In genomic region chr5:58022055-58022454, GRCh38 we compare ENCODE assay signal across 23 cellular contexts.
A peak's percentile ranks its signal among the peaks of the same experiment; 100 is the strongest.
DNase-seq lines count a peak whose midpoint lies in the region; ATAC-seq and TF ChIP-seq lines count a peak whose summit lies in the region.
"Had no signal": no experiment of that assay in that cellular context is flagged by ENCODE, and none has a peak within 500 bp of the region (broad histone marks: within the 10 kb centered on the region; RNA-seq: fewer than 3 reads in every experiment).

No MANE protein-coding gene starts in this region.

- intact Hi-C loops in left lung (cut with DNase I), result no loop called here

- no peak overlapping the region for H3K56ac ChIP-seq in mesendoderm (ENCODE audit: low read length)

- H2AK5ac ChIP-seq in mesendoderm (ENCODE audit: low read length), result no peak overlapping the region

- no peak overlapping the region for H2BK5ac ChIP-seq in mesendoderm (ENCODE audit: low read length)

- H3K9ac ChIP-seq in mesendoderm (ENCODE audit: low read length), result no peak overlapping the region

- no peaks in the 10 kb centered on the region for H3K27me3 ChIP-seq in mesendoderm (ENCODE audit: insufficient read depth, low read length, poor library complexity)
- no peaks in the 10 kb centered on the region for H3K27me3 ChIP-seq in left lung
- no peaks in the 10 kb centered on the region for H3K27me3 ChIP-seq in WERI-Rb-1 (ENCODE audit: insufficient read depth, low read depth, severe bottlenecking)
- H3K27me3 ChIP-seq: Peyer's patch had no signal

- H3K36me3 Mint-ChIP-seq in activated naive CD4-positive, alpha-beta T cell treated with anti-CD3 and anti-CD28 coated beads, Interleukin-2, amount 10 ng/mL, durations not matched to agents 7 days and 5 days, result no peaks in the 10 kb centered on the region

- no peak overlapping the region for H3K23ac ChIP-seq in mesendoderm (ENCODE audit: low read length)

- no peaks in the 10 kb centered on the region for H3K4me1 Mint-ChIP-seq in activated naive CD4-positive, alpha-beta T cell treated with anti-CD3 and anti-CD28 coated beads, Interleukin-2, amount 10 ng/mL, durations not matched to agents 7 days and 5 days
- H3K4me1 Mint-ChIP-seq: nephron progenitor cell had no signal

- H3K4me3 Mint-ChIP-seq in activated naive CD4-positive, alpha-beta T cell treated with anti-CD3 and anti-CD28 coated beads, Interleukin-2, amount 10 ng/mL, durations not matched to agents 7 days and 5 days, result no peak overlapping the region
- H3K4me3 Mint-ChIP-seq: CD4-positive, alpha-beta T cell; HFFc6; nephron progenitor cell had no signal

- H3K4me2 ChIP-seq in mesendoderm (ENCODE audit: low read length), result no peak overlapping the region
- H3K4me2 ChIP-seq: A549 had no signal

- WGBS in mesendoderm (ENCODE audit: extremely low coverage, insufficient coverage, low lambda C conversion rate), result no CpG with 5 or more reads among the region's 2 CpGs

- CTCF ChIA-PET in activated naive CD4-positive, alpha-beta T cell treated with anti-CD3 and anti-CD28 coated beads, Interleukin-2, amount 10 ng/mL, durations not matched to agents 7 days and 5 days (lab: Charles Lee), result no interaction called here

- H2BK15ac ChIP-seq in mesendoderm (replicated peaks; ENCODE audit: low read depth), result peak overlapping the region; percentile 96

- H3K9me3 Mint-ChIP-seq in activated naive CD4-positive, alpha-beta T cell treated with anti-CD3 and anti-CD28 coated beads, Interleukin-2, amount 10 ng/mL, durations not matched to agents 7 days and 5 days, result no peaks in the 10 kb centered on the region
- H3K9me3 Mint-ChIP-seq: CD4-positive, alpha-beta T cell; HFFc6; nephron progenitor cell had no signal

- H3K9me3 ChIP-seq in left lung (no peaks in the 10 kb centered on the region), WERI-Rb-1 (ENCODE audit: severe bottlenecking) (no peaks in the 10 kb centered on the region)
- H3K9me3 ChIP-seq: A549, Peyer's patch had no signal

- H3K27ac Mint-ChIP-seq in activated naive CD4-positive, alpha-beta T cell treated with anti-CD3 and anti-CD28 coated beads, Interleukin-2, amount 10 ng/mL, durations not matched to agents 7 days and 5 days, result no peak overlapping the region
- H3K27ac Mint-ChIP-seq: CD4-positive, alpha-beta T cell; HFFc6; nephron progenitor cell; progenitor cell of endocrine pancreas had no signal

- no peak overlapping the region for H2BK120ac ChIP-seq in mesendoderm (ENCODE audit: low read depth, low read length)

- H3K18ac ChIP-seq in mesendoderm (ENCODE audit: low read length), result no peak overlapping the region

- H3K4ac ChIP-seq in mesendoderm (ENCODE audit: low read depth, low read length), result no peak overlapping the region

- peaks cover 4% of the 10 kb centered on the region for H3K27me3 Mint-ChIP-seq in activated naive CD4-positive, alpha-beta T cell treated with anti-CD3 and anti-CD28 coated beads, Interleukin-2, amount 10 ng/mL, durations not matched to agents 7 days and 5 days
- H3K27me3 Mint-ChIP-seq: CD4-positive, alpha-beta T cell; progenitor cell of endocrine pancreas had no signal

- peak; percentile 30 for DNase-seq in AG08395 (ENCODE audit: low spot score)
- DNase-seq in RPMI7951 (ENCODE audit: low read depth), result peak; percentile 2
- DNase-seq in fibroblast of villous mesenchyme (ENCODE audit: low read depth), result peak; percentile 42
- no peak for DNase-seq in mesendoderm
- no peak for DNase-seq in activated naive CD4-positive, alpha-beta T cell treated with anti-CD3 and anti-CD28 coated beads, Interleukin-2, amount 10 ng/mL, durations not matched to agents 7 days and 5 days
- no peak for DNase-seq in left lung
- no peak for DNase-seq in NCI-H2171 (lab: John Stamatoyannopoulos, UW)
- no peak for DNase-seq in WERI-Rb-1
- DNase-seq: activated CD4-positive, alpha-beta T cell treated with anti-CD3 and anti-CD28 coated beads for 4 hours; activated CD8-positive, alpha-beta memory T cell treated with anti-CD3 and anti-CD28 coated beads, Interleukin-2, amount 50 U/mL, for 4 hours; activated effector memory CD4-positive, alpha-beta T cell treated with anti-CD3 and anti-CD28 coated beads, Interleukin-2, amount 50 U/mL, for 16 hours; anterior cingulate cortex; CD4-positive, alpha-beta T cell; HFFc6; Karpas-422; NCI-H1105; NCI-H2171 treated with DMSO at 0.1 percent for 48 hours; NCI-H774; nephron progenitor cell; Peyer's patch; stimulated activated CD4-positive, alpha-beta T cell treated with anti-CD3 and anti-CD28 coated beads, Interleukin-12 subunit alpha, Interleukin-12 subunit beta, amount 100 ng/mL, for 4 hours had no signal

- H3K36me3 ChIP-seq in mesendoderm (ENCODE audit: control insufficient read depth, insufficient read depth, low read length), result no peaks in the 10 kb centered on the region
- H3K36me3 ChIP-seq in left lung, result no peaks in the 10 kb centered on the region
- H3K36me3 ChIP-seq in WERI-Rb-1, result no peaks in the 10 kb centered on the region
- H3K36me3 ChIP-seq: Peyer's patch had no signal

- H3K79me1 ChIP-seq in mesendoderm (ENCODE audit: low read length), result no peaks in the 10 kb centered on the region

- no peak for TF ChIP-seq CTCF in fibroblast of villous mesenchyme (IDR thresholded peaks at IDR 0.05; ENCODE audit: insufficient read depth, low read depth, low read length)
- TF ChIP-seq CTCF in left lung (IDR thresholded peaks at IDR 0.05), result no peak
- no peak for TF ChIP-seq CTCF in WERI-Rb-1 (IDR thresholded peaks at IDR 0.05; ENCODE audit: low read depth, low read length)

- no peak overlapping the region for H3K4me3 ChIP-seq in fibroblast of villous mesenchyme (ENCODE audit: low read depth, low read length)
- no peak overlapping the region for H3K4me3 ChIP-seq in mesendoderm (ENCODE audit: low read length)
- H3K4me3 ChIP-seq in left lung, result no peak overlapping the region
- no peak overlapping the region for H3K4me3 ChIP-seq in WERI-Rb-1 (ENCODE audit: low read depth, low read length)
- H3K4me3 ChIP-seq: A549, Peyer's patch had no signal

- H4K5ac ChIP-seq in mesendoderm (ENCODE audit: low read length), result no peak overlapping the region

- H3K4me1 ChIP-seq in mesendoderm (ENCODE audit: control insufficient read depth, low read depth, low read length), result no peaks in the 10 kb centered on the region
- H3K4me1 ChIP-seq in left lung, result peaks cover 0 to 7% of the 10 kb centered on the region in 2 donors
- H3K4me1 ChIP-seq: A549, Peyer's patch had no signal

- H4K8ac ChIP-seq in mesendoderm (ENCODE audit: low read depth, low read length), result no peak overlapping the region

- ATAC-seq in left lung, result no peak

- H3K79me2 ChIP-seq in mesendoderm (ENCODE audit: control insufficient read depth, insufficient read depth, low read length), result no peaks in the 10 kb centered on the region

- no peak overlapping the region for H3K27ac ChIP-seq in mesendoderm (ENCODE audit: low read depth, low read length)
- no peak overlapping the region for H3K27ac ChIP-seq in left lung
- H3K27ac ChIP-seq in WERI-Rb-1, result no peak overlapping the region

Comparison
In these comparisons a context has a peak if more than half of its experiments do, and no peak if none do; other contexts are left out.
1. DNase-seq: peak in AG08395 (single experiment), RPMI7951 (single experiment) and fibroblast of villous mesenchyme (single experiment); none in mesendoderm (single experiment), activated naive CD4-positive, alpha-beta T cell treated with anti-CD3 and anti-CD28 coated beads, Interleukin-2, amount 10 ng/mL, durations not matched to agents 7 days and 5 days (single experiment), left lung (0 of 2), NCI-H2171 (single experiment) and WERI-Rb-1 (single experiment).